Comparison of ENCODE assay signal across 16 cellular contexts in the genomic region with DNA sequence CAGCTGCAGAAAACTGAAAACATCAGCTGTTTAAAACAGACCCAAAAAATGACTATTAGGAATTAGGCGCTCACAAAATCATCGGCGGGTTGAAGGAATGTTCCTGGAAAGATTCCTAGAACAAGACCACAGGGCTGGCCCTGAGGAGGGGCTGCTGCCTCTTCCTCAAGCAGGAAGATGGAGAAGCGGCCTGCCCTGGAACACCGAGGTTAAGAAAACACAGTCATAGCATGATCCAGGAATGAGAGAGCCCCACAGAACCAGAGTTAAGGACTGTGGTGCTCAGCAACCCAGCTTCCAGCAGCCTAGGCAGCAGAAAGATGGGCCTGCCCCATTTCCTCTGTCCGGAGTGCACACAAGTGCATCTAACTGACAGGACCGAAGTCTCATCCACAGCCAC.
DNase-seq lines count a peak whose midpoint lies in the region; ATAC-seq and TF ChIP-seq lines count a peak whose summit lies in the region.
"Had no signal": no experiment of that assay in that cellular context is flagged by ENCODE, and none has a peak within 500 bp of the region (broad histone marks: within the 10 kb centered on the region; RNA-seq: fewer than 3 reads in every experiment).

No MANE protein-coding gene starts in this region.

- peaks cover 14 to 38% of the 10 kb centered on the region in 2 experiments for H3K36me3 ChIP-seq in SK-N-SH (replicated peaks in 1 of 2; ENCODE audit: control insufficient read depth in 1 of 2, insufficient read depth in 2 of 2, low read length in 1 of 2)
- H3K36me3 ChIP-seq: tibial nerve had no signal

- H3K27me3 ChIP-seq in SK-N-SH (ENCODE audit: insufficient read depth) = no peaks in the 10 kb centered on the region
- H3K27me3 ChIP-seq: tibial nerve had no signal

- no peaks in the 10 kb centered on the region for H3K9me3 Mint-ChIP-seq in stimulated activated memory B cell treated with anti-CD40 and anti-IgM and Interleukin-4, amounts not matched to agents 10 μg/mL and 1 μg/mL and 100 μg/mL, for 72 hours
- H3K9me3 Mint-ChIP-seq: activated CD8-positive, alpha-beta T cell treated with anti-CD3 and anti-CD28 coated beads for 36 hours; activated naive CD8-positive, alpha-beta T cell treated with anti-CD3 and anti-CD28 coated beads, Interleukin-2, amount 10 ng/mL, durations not matched to agents 7 days and 5 days; activated T-cell treated with anti-CD3 and anti-CD28 coated beads, Interleukin-2, amount 50 U/mL, for 72 hours had no signal

- H3K36me3 Mint-ChIP-seq in stimulated activated memory B cell treated with anti-CD40 and anti-IgM and Interleukin-4, amounts not matched to agents 10 μg/mL and 1 μg/mL and 100 μg/mL, for 72 hours = no peaks in the 10 kb centered on the region
- H3K36me3 Mint-ChIP-seq: activated naive CD8-positive, alpha-beta T cell treated with anti-CD3 and anti-CD28 coated beads, Interleukin-2, amount 10 ng/mL, durations not matched to agents 7 days and 5 days; stimulated activated naive B cell treated with anti-CD40 and anti-IgM and Interleukin-4, amounts not matched to agents 10 μg/mL and 1 μg/mL and 100 μg/mL, for 72 hours had no signal

- H3K4me3 ChIP-seq in SK-N-SH (ENCODE audit: low read depth in 2 of 2, low read length in 1 of 2) = no peak overlapping the region
- H3K4me3 ChIP-seq: tibial nerve had no signal

- H3K27ac Mint-ChIP-seq in stimulated activated memory B cell treated with anti-CD40 and anti-IgM and Interleukin-4, amounts not matched to agents 10 μg/mL and 1 μg/mL and 100 μg/mL, for 72 hours = no peak overlapping the region
- H3K27ac Mint-ChIP-seq: activated CD8-positive, alpha-beta T cell treated with anti-CD3 and anti-CD28 coated beads for 36 hours; activated naive CD8-positive, alpha-beta T cell treated with anti-CD3 and anti-CD28 coated beads, Interleukin-2, amount 10 ng/mL, durations not matched to agents 7 days and 5 days; activated T-cell treated with anti-CD3 and anti-CD28 coated beads, Interleukin-2, amount 50 U/mL, for 72 hours; stimulated activated naive B cell treated with anti-CD40 and anti-IgM and Interleukin-4, amounts not matched to agents 10 μg/mL and 1 μg/mL and 100 μg/mL, for 72 hours had no signal

- TF ChIP-seq RAD21 in SK-N-SH (IDR thresholded peaks at IDR 0.05; ENCODE audit: low read length) = no peak

- TF ChIP-seq CTCF in SK-N-SH (IDR thresholded peaks at IDR 0.05) = no peak

- CTCF ChIA-PET in SK-N-SH (lab: Yijun Ruan, JAX) = interaction anchor here (1.9 kb wide), 1 partner anchor 66 kb away, joined by 4 read pairs; no protein-coding TSS in a partner anchor

- H3K9ac ChIP-seq in SK-N-SH = no peak overlapping the region

- POLR2A ChIA-PET in SK-N-SH (lab: Yijun Ruan, JAX) = no interaction called here

- H3K27ac ChIP-seq in SK-N-SH (ENCODE audit: low read depth in 2 of 2, low read length in 1 of 2) = peak overlapping the region in 1 of 2 experiments; percentile 86; a peak in 1 of 4 replicates
- H3K27ac ChIP-seq: 22Rv1 had no signal

- 90% methylated on average over 7 of the region's 7 CpGs for WGBS in SK-N-SH (ENCODE audit: low lambda C conversion rate)

- 0 out of 2 replicates have a peak overlapping the region, but pooled peaks have one; percentile 0 for H3K4me2 ChIP-seq in SK-N-SH

- H3K79me2 ChIP-seq in SK-N-SH (ENCODE audit: insufficient read depth) = no peaks in the 10 kb centered on the region; the same call in 1 of the 2 replicates

- H3K4me1 ChIP-seq in SK-N-SH (ENCODE audit: control insufficient read depth in 1 of 2, insufficient read depth in 2 of 2, low read depth in 1 of 2, low read length in 1 of 2) = peaks cover 0 to 12% of the 10 kb centered on the region in 2 experiments; a peak in 2 of 4 replicates

- DNase-seq in SK-N-SH = no peak
- DNase-seq in RPMI7951 (ENCODE audit: low read depth) = peak; percentile 65
- peak; percentile 23 for DNase-seq in fibroblast of the conjunctiva (ENCODE audit: low read depth)
- DNase-seq: activated CD8-positive, alpha-beta T cell treated with anti-CD3 and anti-CD28 coated beads for 36 hours; activated naive CD8-positive, alpha-beta T cell treated with anti-CD3 and anti-CD28 coated beads, Interleukin-2, amount 10 ng/mL, durations not matched to agents 7 days and 5 days; activated T-cell treated with anti-CD3 and anti-CD28 coated beads, Interleukin-2, amount 50 U/mL, for 72 hours; NCI-H2029 treated with DMSO at 0.1 percent for 48 hours; posterior cingulate gyrus; stimulated activated naive B cell treated with anti-CD40 and anti-IgM and Interleukin-4, amounts not matched to agents 10 μg/mL and 1 μg/mL and 100 μg/mL, for 72 hours had no signal

- no peaks in the 10 kb centered on the region for H3K9me2 ChIP-seq in SK-N-SH

- peaks cover 7% of the 10 kb centered on the region for H3K27me3 Mint-ChIP-seq in stimulated activated memory B cell treated with anti-CD40 and anti-IgM and Interleukin-4, amounts not matched to agents 10 μg/mL and 1 μg/mL and 100 μg/mL, for 72 hours

- no peaks in the 10 kb centered on the region for H3K4me1 Mint-ChIP-seq in stimulated activated memory B cell treated with anti-CD40 and anti-IgM and Interleukin-4, amounts not matched to agents 10 μg/mL and 1 μg/mL and 100 μg/mL, for 72 hours
- H3K4me1 Mint-ChIP-seq: activated naive CD8-positive, alpha-beta T cell treated with anti-CD3 and anti-CD28 coated beads, Interleukin-2, amount 10 ng/mL, durations not matched to agents 7 days and 5 days; stimulated activated naive B cell treated with anti-CD40 and anti-IgM and Interleukin-4, amounts not matched to agents 10 μg/mL and 1 μg/mL and 100 μg/mL, for 72 hours had no signal

- H2AFZ ChIP-seq in SK-N-SH (ENCODE audit: low read depth) = no peak overlapping the region

- ATAC-seq in SK-N-SH treated with all-trans-retinoic acid at 6 μM for 48 hours (no peak), GM21367 (IDR thresholded peaks at IDR 0.05; ENCODE audit: unreplicated experiment) (no peak), GM18868 (IDR thresholded peaks at IDR 0.05; ENCODE audit: unreplicated experiment) (no peak), HG02610 (IDR thresholded peaks at IDR 0.05; ENCODE audit: unreplicated experiment) (no peak)
- ATAC-seq in stimulated activated memory B cell treated with anti-CD40 and anti-IgM and Interleukin-4, amounts not matched to agents 10 μg/mL and 1 μg/mL and 100 μg/mL, for 72 hours = peak; percentile 45
- ATAC-seq: activated CD8-positive, alpha-beta T cell treated with anti-CD3 and anti-CD28 coated beads for 36 hours; activated T-cell treated with anti-CD3 and anti-CD28 coated beads, Interleukin-2, amount 50 U/mL, for 72 hours had no signal

- no peak overlapping the region for H3K4me3 Mint-ChIP-seq in stimulated activated memory B cell treated with anti-CD40 and anti-IgM and Interleukin-4, amounts not matched to agents 10 μg/mL and 1 μg/mL and 100 μg/mL, for 72 hours
- H3K4me3 Mint-ChIP-seq: activated CD8-positive, alpha-beta T cell treated with anti-CD3 and anti-CD28 coated beads for 36 hours; activated naive CD8-positive, alpha-beta T cell treated with anti-CD3 and anti-CD28 coated beads, Interleukin-2, amount 10 ng/mL, durations not matched to agents 7 days and 5 days; activated T-cell treated with anti-CD3 and anti-CD28 coated beads, Interleukin-2, amount 50 U/mL, for 72 hours; stimulated activated naive B cell treated with anti-CD40 and anti-IgM and Interleukin-4, amounts not matched to agents 10 μg/mL and 1 μg/mL and 100 μg/mL, for 72 hours had no signal

- H4K20me1 ChIP-seq in SK-N-SH (ENCODE audit: insufficient read depth) = no peaks in the 10 kb centered on the region

- no peaks in the 10 kb centered on the region for H3K9me3 ChIP-seq in SK-N-SH
- H3K9me3 ChIP-seq: tibial nerve had no signal

- no peak for TF ChIP-seq EP300 in SK-N-SH (IDR thresholded peaks at IDR 0.05; ENCODE audit: borderline replicate concordance in 1 of 2, low read depth in 1 of 2, low read length in 1 of 2)

- peaks cover 19% of the 10 kb centered on the region for H3F3A ChIP-seq in SK-N-SH (replicated peaks; ENCODE audit: insufficient read depth)

TF ChIP-seq in SK-N-SH, 30 proteins besides CTCF, POLR2A, EP300 and RAD21 (continues in another document):
- TF ChIP-seq RCOR1 (IDR thresholded peaks at IDR 0.05; ENCODE audit: low read length) = no peak
- TF ChIP-seq, protein P1, sequence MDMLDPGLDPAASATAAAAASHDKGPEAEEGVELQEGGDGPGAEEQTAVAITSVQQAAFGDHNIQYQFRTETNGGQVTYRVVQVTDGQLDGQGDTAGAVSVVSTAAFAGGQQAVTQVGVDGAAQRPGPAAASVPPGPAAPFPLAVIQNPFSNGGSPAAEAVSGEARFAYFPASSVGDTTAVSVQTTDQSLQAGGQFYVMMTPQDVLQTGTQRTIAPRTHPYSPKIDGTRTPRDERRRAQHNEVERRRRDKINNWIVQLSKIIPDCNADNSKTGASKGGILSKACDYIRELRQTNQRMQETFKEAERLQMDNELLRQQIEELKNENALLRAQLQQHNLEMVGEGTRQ (IDR thresholded peaks at IDR 0.05; ENCODE audit: borderline replicate concordance, low read depth, low read length) = no peak
- TF ChIP-seq CHD2 (IDR thresholded peaks at IDR 0.05; ENCODE audit: low read length, partially characterized antibody) = no peak
- TF ChIP-seq SMC3 (IDR thresholded peaks at IDR 0.05; ENCODE audit: low read depth, low read length) = no peak
- TF ChIP-seq TEAD4 (IDR thresholded peaks at IDR 0.05; ENCODE audit: borderline replicate concordance, insufficient read depth) = no peak
- no peak for TF ChIP-seq TCF12 (IDR thresholded peaks at IDR 0.05)

TF ChIP-seq in SK-N-SH treated with all-trans-retinoic acid at 6 μM for 48 hours, 23 proteins besides CTCF, POLR2A, EP300 and RAD21 (continues in another document):
- no peak for TF ChIP-seq ISL1 (CRISPR knock-in tag; IDR thresholded peaks at IDR 0.05)
- TF ChIP-seq, protein P2, sequence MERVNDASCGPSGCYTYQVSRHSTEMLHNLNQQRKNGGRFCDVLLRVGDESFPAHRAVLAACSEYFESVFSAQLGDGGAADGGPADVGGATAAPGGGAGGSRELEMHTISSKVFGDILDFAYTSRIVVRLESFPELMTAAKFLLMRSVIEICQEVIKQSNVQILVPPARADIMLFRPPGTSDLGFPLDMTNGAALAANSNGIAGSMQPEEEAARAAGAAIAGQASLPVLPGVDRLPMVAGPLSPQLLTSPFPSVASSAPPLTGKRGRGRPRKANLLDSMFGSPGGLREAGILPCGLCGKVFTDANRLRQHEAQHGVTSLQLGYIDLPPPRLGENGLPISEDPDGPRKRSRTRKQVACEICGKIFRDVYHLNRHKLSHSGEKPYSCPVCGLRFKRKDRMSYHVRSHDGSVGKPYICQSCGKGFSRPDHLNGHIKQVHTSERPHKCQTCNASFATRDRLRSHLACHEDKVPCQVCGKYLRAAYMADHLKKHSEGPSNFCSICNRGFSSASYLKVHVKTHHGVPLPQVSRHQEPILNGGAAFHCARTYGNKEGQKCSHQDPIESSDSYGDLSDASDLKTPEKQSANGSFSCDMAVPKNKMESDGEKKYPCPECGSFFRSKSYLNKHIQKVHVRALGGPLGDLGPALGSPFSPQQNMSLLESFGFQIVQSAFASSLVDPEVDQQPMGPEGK (CRISPR knock-in tag; IDR thresholded peaks at IDR 0.05; ENCODE audit: borderline replicate concordance) = no peak
